8 cellular contexts compared by ENCODE assay signal in the genomic region with DNA sequence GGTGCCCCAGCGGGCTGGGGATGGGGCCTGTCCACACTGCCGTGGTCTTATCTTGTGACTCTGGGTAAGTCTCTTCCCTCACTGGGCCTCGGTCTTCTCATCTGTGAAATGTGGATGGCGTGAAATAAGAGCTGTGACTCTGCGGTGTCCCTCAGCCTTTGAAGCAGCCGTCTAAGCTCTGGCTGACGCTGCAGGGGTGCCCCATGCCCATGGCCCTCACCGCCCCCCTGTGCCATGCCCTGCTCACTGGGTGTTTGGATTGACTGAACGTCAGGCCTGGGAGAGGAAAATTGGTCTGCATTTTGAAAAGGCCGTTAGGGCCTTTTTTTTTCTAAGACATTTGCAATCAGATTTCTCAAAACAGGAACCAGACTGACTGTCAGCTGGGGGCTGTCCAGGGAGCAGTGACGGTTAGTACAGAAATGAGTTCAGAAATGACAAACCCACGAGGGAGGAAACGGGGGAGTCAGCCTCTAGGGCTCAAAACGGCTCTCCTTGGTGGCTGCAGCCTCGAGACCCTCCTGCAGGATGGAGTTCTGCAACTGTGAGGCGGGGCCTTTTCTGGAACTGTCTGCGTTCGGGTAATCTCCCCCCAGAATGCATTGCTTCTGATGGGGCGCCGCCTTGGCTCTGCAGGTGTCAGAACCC. TPM values are rescaled to one million over a fixed set of nuclear protein-coding genes. Genes with fewer than 3 reads are reported as not detected.
DNase-seq lines count a peak whose midpoint lies in the region; ATAC-seq and TF ChIP-seq lines count a peak whose summit lies in the region.

No MANE protein-coding gene starts in this region.

- H3K4me3 Mint-ChIP-seq in natural killer cell treated with Interleukin-12 subunit alpha and Interleukin-12 subunit beta and Interleukin-15 and Interleukin-18, amount 100 ng/mL, for 72 hours: peak overlapping the region; percentile 99

- no peaks in the 10 kb centered on the region for H3K27me3 Mint-ChIP-seq in natural killer cell treated with Interleukin-12 subunit alpha and Interleukin-12 subunit beta and Interleukin-15 and Interleukin-18, amount 100 ng/mL, for 72 hours

- H3K4me3 ChIP-seq in HFF-Myc (replicated peaks; ENCODE audit: low read depth, low read length): peak overlapping the region; percentile 64

- ATAC-seq in natural killer cell treated with Interleukin-12 subunit alpha and Interleukin-12 subunit beta and Interleukin-15 and Interleukin-18, amount 100 ng/mL, for 72 hours: peak; percentile 77 to 81
- ATAC-seq in GM21825 (IDR thresholded peaks at IDR 0.05; ENCODE audit: unreplicated experiment) (no peak), GM21367 (IDR thresholded peaks at IDR 0.05; ENCODE audit: unreplicated experiment) (no peak)

- peak; percentile 83 for DNase-seq in GDM1 (lab: John Stamatoyannopoulos, UW)
- no peak for DNase-seq in HFF-Myc (ENCODE audit: extremely low read depth, low read depth)
- peak in 4 of 5 donors; percentile 41 to 95 (median 48) for DNase-seq in T-helper 1 cell
- DNase-seq in natural killer cell treated with Interleukin-12 subunit alpha and Interleukin-12 subunit beta and Interleukin-15 and Interleukin-18, amount 100 ng/mL, for 72 hours (ENCODE audit: low spot score): peak; percentile 90
- no peak for DNase-seq in NCI-H1417 treated with DMSO at 0.1 percent for 48 hours (lab: John Stamatoyannopoulos, UW)

- peaks cover 17% of the 10 kb centered on the region for H3K36me3 Mint-ChIP-seq in natural killer cell treated with Interleukin-12 subunit alpha and Interleukin-12 subunit beta and Interleukin-15 and Interleukin-18, amount 100 ng/mL, for 72 hours

- no peak for TF ChIP-seq CTCF in HFF-Myc (IDR thresholded peaks at IDR 0.05; ENCODE audit: low read depth, low read length, missing control alignments)

- H3K9me3 Mint-ChIP-seq in natural killer cell treated with Interleukin-12 subunit alpha and Interleukin-12 subunit beta and Interleukin-15 and Interleukin-18, amount 100 ng/mL, for 72 hours: no peaks in the 10 kb centered on the region

- peaks cover 62 to 69% of the 10 kb centered on the region in 2 donors for H3K4me1 Mint-ChIP-seq in natural killer cell treated with Interleukin-12 subunit alpha and Interleukin-12 subunit beta and Interleukin-15 and Interleukin-18, amount 100 ng/mL, for 72 hours (ENCODE audit: low read depth in 2 of 2)

- peak overlapping the region; percentile 99 to 100 for H3K27ac Mint-ChIP-seq in natural killer cell treated with Interleukin-12 subunit alpha and Interleukin-12 subunit beta and Interleukin-15 and Interleukin-18, amount 100 ng/mL, for 72 hours

- H3K27ac ChIP-seq in cingulate gyrus (ENCODE audit: low read depth, low read length): peak overlapping the region; percentile 85

RNA-seq across cellular contexts. Expression of a gene that starts 1.9 kb away (rescaled TPM):
- 100 to 1,000 TPM; 394 to 432 TPM for total RNA-seq in natural killer cell treated with Interleukin-12 subunit alpha and Interleukin-12 subunit beta and Interleukin-15 and Interleukin-18, amount 100 ng/mL, for 72 hours

RNA-seq across cellular contexts. Expression of a gene that starts 20.9 kb away (rescaled TPM):
- 100 to 1,000 TPM; 182 to 231 TPM for total RNA-seq in natural killer cell treated with Interleukin-12 subunit alpha and Interleukin-12 subunit beta and Interleukin-15 and Interleukin-18, amount 100 ng/mL, for 72 hours

RNA-seq across cellular contexts. Expression of a gene that starts 35.2 kb away (rescaled TPM):
- total RNA-seq in natural killer cell treated with Interleukin-12 subunit alpha and Interleukin-12 subunit beta and Interleukin-15 and Interleukin-18, amount 100 ng/mL, for 72 hours: 10 to 100 TPM; 19.2 to 32.3 TPM

Comparison
In these comparisons a context has a peak if more than half of its experiments do, and no peak if none do; other contexts are left out.
1. DNase-seq: peak in GDM1 (single experiment), T-helper 1 cell (4 of 5) and natural killer cell treated with Interleukin-12 subunit alpha and Interleukin-12 subunit beta and Interleukin-15 and Interleukin-18, amount 100 ng/mL, for 72 hours (single experiment); none in HFF-Myc (single experiment) and NCI-H1417 treated with DMSO at 0.1 percent for 48 hours (single experiment).
2. ATAC-seq: peak in natural killer cell treated with Interleukin-12 subunit alpha and Interleukin-12 subunit beta and Interleukin-15 and Interleukin-18, amount 100 ng/mL, for 72 hours (2 of 2); none in GM21825 (single experiment) and GM21367 (single experiment).